Comparison of ENCODE assay signal across 19 cellular contexts in the genomic region with DNA sequence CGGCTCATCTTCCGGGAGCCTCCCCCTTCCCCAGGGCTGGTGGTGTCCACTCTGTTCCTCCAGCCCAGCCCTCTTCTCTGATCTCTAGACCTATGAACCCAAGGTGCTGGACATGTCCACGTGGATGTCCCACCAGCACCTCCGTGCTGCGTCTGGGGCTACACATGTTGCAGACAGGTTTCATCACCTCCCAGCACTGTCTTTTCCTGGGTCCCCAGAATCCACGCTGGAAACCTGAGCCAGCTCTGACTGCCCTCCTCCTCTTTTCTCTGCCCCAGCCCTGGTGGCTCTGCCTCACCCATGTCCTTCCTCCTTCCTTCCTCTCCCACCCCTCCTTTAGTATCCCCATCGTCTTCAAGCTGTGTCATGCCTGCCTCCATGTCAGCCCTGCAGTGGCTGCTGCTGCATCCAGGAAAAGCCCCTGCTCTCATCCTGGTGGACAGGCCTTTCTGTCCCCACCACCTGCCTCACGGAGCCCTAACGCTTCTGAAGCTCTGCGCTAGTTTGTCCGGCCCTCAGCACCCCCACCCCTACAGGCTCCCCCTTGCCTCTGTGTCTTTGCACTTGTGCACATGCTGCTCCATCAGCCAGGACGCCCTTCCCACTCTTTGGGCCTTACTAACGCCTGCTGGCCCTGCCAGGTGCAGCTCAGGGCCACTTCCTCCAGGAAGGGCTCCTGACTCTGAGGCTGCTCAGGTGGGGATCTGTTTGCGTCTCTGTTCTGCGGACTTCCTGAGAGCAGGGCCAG.
DNase-seq lines count a peak whose midpoint lies in the region; ATAC-seq, FAIRE-seq and TF ChIP-seq lines count a peak whose summit lies in the region.
"Had no signal": no experiment of that assay in that cellular context is flagged by ENCODE, and none has a peak within 500 bp of the region (broad histone marks: within the 10 kb centered on the region; RNA-seq: fewer than 3 reads in every experiment).

No MANE protein-coding gene starts in this region.

- no peak for TF ChIP-seq RAD21 in A549 (conservative IDR thresholded peaks at IDR 0.05 in 1 of 2, IDR thresholded peaks at IDR 0.05 in 1 of 2)

- no peaks in the 10 kb centered on the region for H3K9me3 ChIP-seq in A549
- H3K9me3 ChIP-seq in body of pancreas = no peaks in the 10 kb centered on the region
- H3K9me3 ChIP-seq: Caco-2 had no signal

- no peaks in the 10 kb centered on the region for H3K79me1 ChIP-seq in mesendoderm (ENCODE audit: low read length)

- no peak overlapping the region for H3K9ac ChIP-seq in mesendoderm (ENCODE audit: low read length)

- no peak overlapping the region for H3K4me3 Mint-ChIP-seq in activated CD4-positive, alpha-beta memory T cell treated with anti-CD3 and anti-CD28 coated beads for 36 hours
- H3K4me3 Mint-ChIP-seq: CD4-positive, CD25-positive, alpha-beta regulatory T cell had no signal

- no peaks in the 10 kb centered on the region for H3K4me1 Mint-ChIP-seq in activated CD4-positive, alpha-beta memory T cell treated with anti-CD3 and anti-CD28 coated beads for 36 hours (ENCODE audit: low read depth)
- H3K4me1 Mint-ChIP-seq: CD4-positive, CD25-positive, alpha-beta regulatory T cell had no signal

- DNase-seq in A549 (ENCODE audit: low read depth in 1 of 2, low spot score in 1 of 2) (no peak), H7 (peak; percentile 45), body of pancreas (no peak), mesendoderm (peak; percentile 14), DMS153 (lab: John Stamatoyannopoulos, UW) (no peak)
- no peak for DNase-seq in activated CD4-positive, alpha-beta memory T cell treated with anti-CD3 and anti-CD28 coated beads for 36 hours
- DNase-seq: Caco-2; CD4-positive, CD25-positive, alpha-beta regulatory T cell; Kasumi-1; MM.1S; NCI-H1105; NCI-H187 treated with DMSO at 0.1 percent for 48 hours; NCI-H2171 treated with DMSO at 0.1 percent for 48 hours; NCI-H446 treated with DMSO at 0.1 percent for 48 hours; NCI-H774; PC-3; SW 1271 had no signal

- no peak overlapping the region for H3K18ac ChIP-seq in mesendoderm (ENCODE audit: low read length)

- CTCF ChIA-PET in A549 (lab: Yijun Ruan, JAX) = interaction anchor here (1.0 to 7.0 kb wide), 4 partner anchors 13 to 1334 kb away, joined by 3 to 62 read pairs (median 4); a partner anchor contains a TSS
- CTCF ChIA-PET in activated CD4-positive, alpha-beta memory T cell treated with anti-CD3 and anti-CD28 coated beads for 36 hours (lab: Charles Lee) = no interaction called here

- no peaks in the 10 kb centered on the region for H3K27me3 Mint-ChIP-seq in activated CD4-positive, alpha-beta memory T cell treated with anti-CD3 and anti-CD28 coated beads for 36 hours
- H3K27me3 Mint-ChIP-seq: CD4-positive, CD25-positive, alpha-beta regulatory T cell had no signal

- no peak overlapping the region for H3K4ac ChIP-seq in mesendoderm (ENCODE audit: low read depth, low read length)

- no peak overlapping the region for H3K27ac Mint-ChIP-seq in activated CD4-positive, alpha-beta memory T cell treated with anti-CD3 and anti-CD28 coated beads for 36 hours
- H3K27ac Mint-ChIP-seq: CD4-positive, CD25-positive, alpha-beta regulatory T cell had no signal

- ATAC-seq in A549 (peak in 1 of 2 experiments; percentile 14; a peak in 4 of 6 replicates), body of pancreas (peak; percentile 4), HG03565 (IDR thresholded peaks at IDR 0.05; ENCODE audit: unreplicated experiment) (no peak), GM21786 (IDR thresholded peaks at IDR 0.05; ENCODE audit: unreplicated experiment) (no peak)
- ATAC-seq: PC-3 had no signal

- no peaks in the 10 kb centered on the region for H3K79me2 ChIP-seq in mesendoderm (ENCODE audit: control insufficient read depth, insufficient read depth, low read length)

- no peak overlapping the region for H4K8ac ChIP-seq in mesendoderm (ENCODE audit: low read depth, low read length)

- TF ChIP-seq POLR2A in A549 (IDR thresholded peaks at IDR 0.05; ENCODE audit: low read length) (no peak), body of pancreas (IDR thresholded peaks at IDR 0.05) (no peak)

- 80% methylated on average over 15 of the region's 15 CpGs for WGBS in A549 (ENCODE audit: missing lambda C conversion rate)
- 76 to 80% methylated on average over 13 to 15 of the region's 15 CpGs for WGBS in body of pancreas, 2 donors
- no CpG with 5 or more reads among the region's 15 CpGs for WGBS in mesendoderm (ENCODE audit: extremely low coverage, insufficient coverage, low lambda C conversion rate)

- TF ChIP-seq CTCF in A549 (IDR thresholded peaks at IDR 0.05) (no peak), body of pancreas (IDR thresholded peaks at IDR 0.05) (no peak)

- no peak overlapping the region for H4K5ac ChIP-seq in mesendoderm (ENCODE audit: low read length)

- no peak overlapping the region for H2BK5ac ChIP-seq in mesendoderm (ENCODE audit: low read length)

- H3K27ac ChIP-seq in A549 (peak overlapping the region; percentile 40 to 66; a peak in 5 of 6 replicates), body of pancreas (peak overlapping the region in 3 of 4 donors; percentile 46 to 79 (median 58)), mesendoderm (ENCODE audit: low read depth, low read length) (no peak overlapping the region)

- H3K56ac ChIP-seq in mesendoderm (ENCODE audit: low read length) = no peak overlapping the region

- POLR2A ChIA-PET in A549 (lab: Yijun Ruan, JAX) = no interaction called here
- POLR2A ChIA-PET in activated CD4-positive, alpha-beta memory T cell treated with anti-CD3 and anti-CD28 coated beads for 36 hours (lab: Charles Lee) = no interaction called here

- H3K4me1 ChIP-seq in A549 (peaks cover 25% of the 10 kb centered on the region), body of pancreas (peaks cover 44% of the 10 kb centered on the region), mesendoderm (ENCODE audit: control insufficient read depth, low read depth, low read length) (peaks cover 3% of the 10 kb centered on the region)

- H3K36me3 ChIP-seq in H7 (replicated peaks; ENCODE audit: control insufficient read depth, insufficient read depth, low read length) (no peaks in the 10 kb centered on the region), body of pancreas (replicated peaks in 1 of 2; ENCODE audit: insufficient read depth in 1 of 2, low read depth in 2 of 2) (no peaks in the 10 kb centered on the region), mesendoderm (ENCODE audit: control insufficient read depth, insufficient read depth, low read length) (no peaks in the 10 kb centered on the region)

- TF ChIP-seq EP300 in A549 (IDR thresholded peaks at IDR 0.05) = no peak

- no peaks in the 10 kb centered on the region for H3K9me3 Mint-ChIP-seq in activated CD4-positive, alpha-beta memory T cell treated with anti-CD3 and anti-CD28 coated beads for 36 hours
- H3K9me3 Mint-ChIP-seq: CD4-positive, CD25-positive, alpha-beta regulatory T cell had no signal

- H3K27me3 ChIP-seq in H7 (ENCODE audit: control insufficient read depth, insufficient read depth, low read length) (no peaks in the 10 kb centered on the region), body of pancreas (no peaks in the 10 kb centered on the region), mesendoderm (ENCODE audit: insufficient read depth, low read length, poor library complexity) (no peaks in the 10 kb centered on the region)

- intact Hi-C loops in body of pancreas (cut with DNase I) = no loop called here
- intact Hi-C loops in activated CD4-positive, alpha-beta memory T cell treated with anti-CD3 and anti-CD28 coated beads for 36 hours (cut with micrococcal nuclease) = no loop called here

- H3K4me2 ChIP-seq in A549 = no peak overlapping the region; the same call in 2 of the 3 replicates
- no peak overlapping the region for H3K4me2 ChIP-seq in mesendoderm (ENCODE audit: low read length)

- no peak overlapping the region for H3K23ac ChIP-seq in mesendoderm (ENCODE audit: low read length)

- no peaks in the 10 kb centered on the region for H3K36me3 Mint-ChIP-seq in activated CD4-positive, alpha-beta memory T cell treated with anti-CD3 and anti-CD28 coated beads for 36 hours
- H3K36me3 Mint-ChIP-seq: CD4-positive, CD25-positive, alpha-beta regulatory T cell had no signal

- H3K4me3 ChIP-seq in A549 = no peak overlapping the region
- no peak overlapping the region for H3K4me3 ChIP-seq in H7 (ENCODE audit: insufficient read depth, low read depth, low read length)
- H3K4me3 ChIP-seq in body of pancreas = no peak overlapping the region
- no peak overlapping the region for H3K4me3 ChIP-seq in mesendoderm (ENCODE audit: low read length)

- FAIRE-seq in A549 (lab: Jason Lieb, UNC) = no peak

- H2BK120ac ChIP-seq in mesendoderm (ENCODE audit: low read depth, low read length) = no peak overlapping the region

- H2AK5ac ChIP-seq in mesendoderm (ENCODE audit: low read length) = no peak overlapping the region

- no peak overlapping the region for H2BK15ac ChIP-seq in mesendoderm (replicated peaks; ENCODE audit: low read depth)

TF ChIP-seq in A549, 52 proteins besides CTCF, POLR2A, EP300 and RAD21 (continues in another document):
- no peak for TF ChIP-seq HOXB13 (CRISPR knock-in tag; IDR thresholded peaks at IDR 0.05; ENCODE audit: low read depth)
- TF ChIP-seq, protein P1, sequence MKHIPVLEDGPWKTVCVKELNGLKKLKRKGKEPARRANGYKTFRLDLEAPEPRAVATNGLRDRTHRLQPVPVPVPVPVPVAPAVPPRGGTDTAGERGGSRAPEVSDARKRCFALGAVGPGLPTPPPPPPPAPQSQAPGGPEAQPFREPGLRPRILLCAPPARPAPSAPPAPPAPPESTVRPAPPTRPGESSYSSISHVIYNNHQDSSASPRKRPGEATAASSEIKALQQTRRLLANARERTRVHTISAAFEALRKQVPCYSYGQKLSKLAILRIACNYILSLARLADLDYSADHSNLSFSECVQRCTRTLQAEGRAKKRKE (CRISPR knock-in tag; IDR thresholded peaks at IDR 0.05; ENCODE audit: low read depth) = no peak
- no peak for TF ChIP-seq EHF (CRISPR knock-in tag; IDR thresholded peaks at IDR 0.05)
- TF ChIP-seq BHLHE40 (IDR thresholded peaks at IDR 0.05; ENCODE audit: low read depth, low read length) = no peak
- TF ChIP-seq ESRRA (IDR thresholded peaks at IDR 0.05; ENCODE audit: borderline replicate concordance, low read length) = no peak
- TF ChIP-seq, protein P2, sequence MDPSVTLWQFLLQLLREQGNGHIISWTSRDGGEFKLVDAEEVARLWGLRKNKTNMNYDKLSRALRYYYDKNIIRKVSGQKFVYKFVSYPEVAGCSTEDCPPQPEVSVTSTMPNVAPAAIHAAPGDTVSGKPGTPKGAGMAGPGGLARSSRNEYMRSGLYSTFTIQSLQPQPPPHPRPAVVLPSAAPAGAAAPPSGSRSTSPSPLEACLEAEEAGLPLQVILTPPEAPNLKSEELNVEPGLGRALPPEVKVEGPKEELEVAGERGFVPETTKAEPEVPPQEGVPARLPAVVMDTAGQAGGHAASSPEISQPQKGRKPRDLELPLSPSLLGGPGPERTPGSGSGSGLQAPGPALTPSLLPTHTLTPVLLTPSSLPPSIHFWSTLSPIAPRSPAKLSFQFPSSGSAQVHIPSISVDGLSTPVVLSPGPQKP (IDR thresholded peaks at IDR 0.05; ENCODE audit: low read depth, low read length) = no peak
- TF ChIP-seq JUNB (IDR thresholded peaks at IDR 0.05) = no peak
- no peak for TF ChIP-seq NPAS2 (CRISPR knock-in tag; IDR thresholded peaks at IDR 0.05; ENCODE audit: borderline replicate concordance)
- no peak for TF ChIP-seq HDAC2 (IDR thresholded peaks at IDR 0.05)
- TF ChIP-seq NFE2L2 (conservative IDR thresholded peaks at IDR 0.05; ENCODE audit: low read length) = no peak
- TF ChIP-seq PHF8 (IDR thresholded peaks at IDR 0.05; ENCODE audit: borderline replicate concordance, low read depth) = no peak

Comparison
In these comparisons a context has a peak if more than half of its experiments do, and no peak if none do; other contexts are left out.
1. DNase-seq: peak in H7 (single experiment) and mesendoderm (single experiment); none in A549 (0 of 2), body of pancreas (0 of 4), activated CD4-positive, alpha-beta memory T cell treated with anti-CD3 and anti-CD28 coated beads for 36 hours (single experiment) and DMS153 (single experiment).